Comparison of ENCODE assay signal across 2 cellular contexts in the genomic region with DNA sequence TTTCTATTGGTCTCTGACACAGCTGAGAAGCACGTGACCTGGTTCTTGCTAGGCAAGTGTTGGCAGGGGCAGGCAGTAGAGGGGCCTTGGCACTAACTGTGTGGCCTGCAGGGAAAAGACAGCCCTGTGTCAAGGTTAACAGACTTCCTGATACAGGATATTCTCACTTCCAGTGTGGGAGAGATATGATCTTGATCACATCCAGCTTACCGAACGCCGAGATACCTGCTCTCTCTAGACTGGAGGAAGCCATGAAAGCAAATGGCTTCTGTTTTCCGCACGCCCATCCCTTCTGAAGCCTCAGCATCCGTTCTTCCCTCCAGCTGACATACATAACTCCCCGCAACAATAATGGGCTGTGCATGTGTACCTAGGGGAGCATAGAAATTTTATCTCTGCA.
TF ChIP-seq lines count a peak whose summit lies in the region.

No MANE protein-coding gene starts in this region.

TF ChIP-seq in SK-N-SH, 30 proteins besides CTCF, POLR2A, EP300 and RAD21 (continued from another document):
- TF ChIP-seq, protein P1, sequence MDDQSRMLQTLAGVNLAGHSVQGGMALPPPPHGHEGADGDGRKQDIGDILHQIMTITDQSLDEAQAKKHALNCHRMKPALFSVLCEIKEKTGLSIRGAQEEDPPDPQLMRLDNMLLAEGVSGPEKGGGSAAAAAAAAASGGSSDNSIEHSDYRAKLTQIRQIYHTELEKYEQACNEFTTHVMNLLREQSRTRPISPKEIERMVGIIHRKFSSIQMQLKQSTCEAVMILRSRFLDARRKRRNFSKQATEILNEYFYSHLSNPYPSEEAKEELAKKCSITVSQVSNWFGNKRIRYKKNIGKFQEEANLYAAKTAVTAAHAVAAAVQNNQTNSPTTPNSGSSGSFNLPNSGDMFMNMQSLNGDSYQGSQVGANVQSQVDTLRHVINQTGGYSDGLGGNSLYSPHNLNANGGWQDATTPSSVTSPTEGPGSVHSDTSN (IDR thresholded peaks at IDR 0.05), result no peak
- TF ChIP-seq NFIC (IDR thresholded peaks at IDR 0.05; ENCODE audit: borderline replicate concordance) (no peak), GABPA (IDR thresholded peaks at IDR 0.05; ENCODE audit: low read depth) (no peak), CHD2 (IDR thresholded peaks at IDR 0.05; ENCODE audit: low read length, partially characterized antibody) (peak; percentile 25), FOXJ3 (CRISPR knock-in tag; IDR thresholded peaks at IDR 0.05) (no peak), FOXM1 (IDR thresholded peaks at IDR 0.05; ENCODE audit: low read depth) (no peak), POLR2AphosphoS5 (IDR thresholded peaks at IDR 0.05; ENCODE audit: low read depth, low read length) (no peak), RFX5 (IDR thresholded peaks at IDR 0.05; ENCODE audit: low read length) (no peak)
- TF ChIP-seq, protein P2, sequence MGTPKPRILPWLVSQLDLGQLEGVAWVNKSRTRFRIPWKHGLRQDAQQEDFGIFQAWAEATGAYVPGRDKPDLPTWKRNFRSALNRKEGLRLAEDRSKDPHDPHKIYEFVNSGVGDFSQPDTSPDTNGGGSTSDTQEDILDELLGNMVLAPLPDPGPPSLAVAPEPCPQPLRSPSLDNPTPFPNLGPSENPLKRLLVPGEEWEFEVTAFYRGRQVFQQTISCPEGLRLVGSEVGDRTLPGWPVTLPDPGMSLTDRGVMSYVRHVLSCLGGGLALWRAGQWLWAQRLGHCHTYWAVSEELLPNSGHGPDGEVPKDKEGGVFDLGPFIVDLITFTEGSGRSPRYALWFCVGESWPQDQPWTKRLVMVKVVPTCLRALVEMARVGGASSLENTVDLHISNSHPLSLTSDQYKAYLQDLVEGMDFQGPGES (IDR thresholded peaks at IDR 0.05; ENCODE audit: low read depth, low read length), result no peak
- TF ChIP-seq, protein P3, sequence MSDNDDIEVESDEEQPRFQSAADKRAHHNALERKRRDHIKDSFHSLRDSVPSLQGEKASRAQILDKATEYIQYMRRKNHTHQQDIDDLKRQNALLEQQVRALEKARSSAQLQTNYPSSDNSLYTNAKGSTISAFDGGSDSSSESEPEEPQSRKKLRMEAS (IDR thresholded peaks at IDR 0.05; ENCODE audit: low read depth), result no peak
- TF ChIP-seq, protein P4, sequence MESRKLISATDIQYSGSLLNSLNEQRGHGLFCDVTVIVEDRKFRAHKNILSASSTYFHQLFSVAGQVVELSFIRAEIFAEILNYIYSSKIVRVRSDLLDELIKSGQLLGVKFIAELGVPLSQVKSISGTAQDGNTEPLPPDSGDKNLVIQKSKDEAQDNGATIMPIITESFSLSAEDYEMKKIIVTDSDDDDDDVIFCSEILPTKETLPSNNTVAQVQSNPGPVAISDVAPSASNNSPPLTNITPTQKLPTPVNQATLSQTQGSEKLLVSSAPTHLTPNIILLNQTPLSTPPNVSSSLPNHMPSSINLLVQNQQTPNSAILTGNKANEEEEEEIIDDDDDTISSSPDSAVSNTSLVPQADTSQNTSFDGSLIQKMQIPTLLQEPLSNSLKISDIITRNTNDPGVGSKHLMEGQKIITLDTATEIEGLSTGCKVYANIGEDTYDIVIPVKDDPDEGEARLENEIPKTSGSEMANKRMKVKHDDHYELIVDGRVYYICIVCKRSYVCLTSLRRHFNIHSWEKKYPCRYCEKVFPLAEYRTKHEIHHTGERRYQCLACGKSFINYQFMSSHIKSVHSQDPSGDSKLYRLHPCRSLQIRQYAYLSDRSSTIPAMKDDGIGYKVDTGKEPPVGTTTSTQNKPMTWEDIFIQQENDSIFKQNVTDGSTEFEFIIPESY (IDR thresholded peaks at IDR 0.05; ENCODE audit: borderline replicate concordance, low read depth), result no peak

TF ChIP-seq in SK-N-SH treated with all-trans-retinoic acid at 6 μM for 48 hours, 23 proteins besides CTCF, POLR2A, EP300 and RAD21 (continued from another document):
- TF ChIP-seq GLIS3 (CRISPR knock-in tag; IDR thresholded peaks at IDR 0.05), result no peak
- TF ChIP-seq ZC3H10 (CRISPR knock-in tag; IDR thresholded peaks at IDR 0.05), result no peak
- no peak for TF ChIP-seq BACH2 (CRISPR knock-in tag; IDR thresholded peaks at IDR 0.05; ENCODE audit: borderline replicate concordance)
- TF ChIP-seq ISL1 (CRISPR knock-in tag; IDR thresholded peaks at IDR 0.05), result no peak
- TF ChIP-seq PPARA (CRISPR knock-in tag; IDR thresholded peaks at IDR 0.05; ENCODE audit: borderline replicate concordance), result no peak
- no peak for TF ChIP-seq ESRRG (CRISPR knock-in tag; IDR thresholded peaks at IDR 0.05)
- TF ChIP-seq, protein P5, sequence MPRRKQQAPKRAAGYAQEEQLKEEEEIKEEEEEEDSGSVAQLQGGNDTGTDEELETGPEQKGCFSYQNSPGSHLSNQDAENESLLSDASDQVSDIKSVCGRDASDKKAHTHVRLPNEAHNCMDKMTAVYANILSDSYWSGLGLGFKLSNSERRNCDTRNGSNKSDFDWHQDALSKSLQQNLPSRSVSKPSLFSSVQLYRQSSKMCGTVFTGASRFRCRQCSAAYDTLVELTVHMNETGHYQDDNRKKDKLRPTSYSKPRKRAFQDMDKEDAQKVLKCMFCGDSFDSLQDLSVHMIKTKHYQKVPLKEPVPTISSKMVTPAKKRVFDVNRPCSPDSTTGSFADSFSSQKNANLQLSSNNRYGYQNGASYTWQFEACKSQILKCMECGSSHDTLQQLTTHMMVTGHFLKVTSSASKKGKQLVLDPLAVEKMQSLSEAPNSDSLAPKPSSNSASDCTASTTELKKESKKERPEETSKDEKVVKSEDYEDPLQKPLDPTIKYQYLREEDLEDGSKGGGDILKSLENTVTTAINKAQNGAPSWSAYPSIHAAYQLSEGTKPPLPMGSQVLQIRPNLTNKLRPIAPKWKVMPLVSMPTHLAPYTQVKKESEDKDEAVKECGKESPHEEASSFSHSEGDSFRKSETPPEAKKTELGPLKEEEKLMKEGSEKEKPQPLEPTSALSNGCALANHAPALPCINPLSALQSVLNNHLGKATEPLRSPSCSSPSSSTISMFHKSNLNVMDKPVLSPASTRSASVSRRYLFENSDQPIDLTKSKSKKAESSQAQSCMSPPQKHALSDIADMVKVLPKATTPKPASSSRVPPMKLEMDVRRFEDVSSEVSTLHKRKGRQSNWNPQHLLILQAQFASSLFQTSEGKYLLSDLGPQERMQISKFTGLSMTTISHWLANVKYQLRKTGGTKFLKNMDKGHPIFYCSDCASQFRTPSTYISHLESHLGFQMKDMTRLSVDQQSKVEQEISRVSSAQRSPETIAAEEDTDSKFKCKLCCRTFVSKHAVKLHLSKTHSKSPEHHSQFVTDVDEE (CRISPR knock-in tag; IDR thresholded peaks at IDR 0.05), result no peak
- TF ChIP-seq, protein P6, sequence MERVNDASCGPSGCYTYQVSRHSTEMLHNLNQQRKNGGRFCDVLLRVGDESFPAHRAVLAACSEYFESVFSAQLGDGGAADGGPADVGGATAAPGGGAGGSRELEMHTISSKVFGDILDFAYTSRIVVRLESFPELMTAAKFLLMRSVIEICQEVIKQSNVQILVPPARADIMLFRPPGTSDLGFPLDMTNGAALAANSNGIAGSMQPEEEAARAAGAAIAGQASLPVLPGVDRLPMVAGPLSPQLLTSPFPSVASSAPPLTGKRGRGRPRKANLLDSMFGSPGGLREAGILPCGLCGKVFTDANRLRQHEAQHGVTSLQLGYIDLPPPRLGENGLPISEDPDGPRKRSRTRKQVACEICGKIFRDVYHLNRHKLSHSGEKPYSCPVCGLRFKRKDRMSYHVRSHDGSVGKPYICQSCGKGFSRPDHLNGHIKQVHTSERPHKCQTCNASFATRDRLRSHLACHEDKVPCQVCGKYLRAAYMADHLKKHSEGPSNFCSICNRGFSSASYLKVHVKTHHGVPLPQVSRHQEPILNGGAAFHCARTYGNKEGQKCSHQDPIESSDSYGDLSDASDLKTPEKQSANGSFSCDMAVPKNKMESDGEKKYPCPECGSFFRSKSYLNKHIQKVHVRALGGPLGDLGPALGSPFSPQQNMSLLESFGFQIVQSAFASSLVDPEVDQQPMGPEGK (CRISPR knock-in tag; IDR thresholded peaks at IDR 0.05; ENCODE audit: borderline replicate concordance), result no peak
- TF ChIP-seq, protein P7, sequence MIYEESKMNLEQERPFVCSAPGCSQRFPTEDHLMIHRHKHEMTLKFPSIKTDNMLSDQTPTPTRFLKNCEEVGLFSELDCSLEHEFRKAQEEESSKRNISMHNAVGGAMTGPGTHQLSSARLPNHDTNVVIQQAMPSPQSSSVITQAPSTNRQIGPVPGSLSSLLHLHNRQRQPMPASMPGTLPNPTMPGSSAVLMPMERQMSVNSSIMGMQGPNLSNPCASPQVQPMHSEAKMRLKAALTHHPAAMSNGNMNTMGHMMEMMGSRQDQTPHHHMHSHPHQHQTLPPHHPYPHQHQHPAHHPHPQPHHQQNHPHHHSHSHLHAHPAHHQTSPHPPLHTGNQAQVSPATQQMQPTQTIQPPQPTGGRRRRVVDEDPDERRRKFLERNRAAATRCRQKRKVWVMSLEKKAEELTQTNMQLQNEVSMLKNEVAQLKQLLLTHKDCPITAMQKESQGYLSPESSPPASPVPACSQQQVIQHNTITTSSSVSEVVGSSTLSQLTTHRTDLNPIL (CRISPR knock-in tag; IDR thresholded peaks at IDR 0.05; ENCODE audit: low read depth), result no peak
- TF ChIP-seq TOX (CRISPR knock-in tag; IDR thresholded peaks at IDR 0.05; ENCODE audit: borderline replicate concordance), result no peak
- no peak for TF ChIP-seq ZNF70 (CRISPR knock-in tag; IDR thresholded peaks at IDR 0.05)
- no peak for TF ChIP-seq ZNF8 (CRISPR knock-in tag; IDR thresholded peaks at IDR 0.05)
- no peak for TF ChIP-seq ZNF565 (CRISPR knock-in tag; conservative IDR thresholded peaks at IDR 0.05; ENCODE audit: low read depth)
- TF ChIP-seq ZFP30 (CRISPR knock-in tag; IDR thresholded peaks at IDR 0.05), result no peak
- TF ChIP-seq SNAI2 (CRISPR knock-in tag; IDR thresholded peaks at IDR 0.05), result no peak
